8 cellular contexts compared by ENCODE assay signal in the genomic region with DNA sequence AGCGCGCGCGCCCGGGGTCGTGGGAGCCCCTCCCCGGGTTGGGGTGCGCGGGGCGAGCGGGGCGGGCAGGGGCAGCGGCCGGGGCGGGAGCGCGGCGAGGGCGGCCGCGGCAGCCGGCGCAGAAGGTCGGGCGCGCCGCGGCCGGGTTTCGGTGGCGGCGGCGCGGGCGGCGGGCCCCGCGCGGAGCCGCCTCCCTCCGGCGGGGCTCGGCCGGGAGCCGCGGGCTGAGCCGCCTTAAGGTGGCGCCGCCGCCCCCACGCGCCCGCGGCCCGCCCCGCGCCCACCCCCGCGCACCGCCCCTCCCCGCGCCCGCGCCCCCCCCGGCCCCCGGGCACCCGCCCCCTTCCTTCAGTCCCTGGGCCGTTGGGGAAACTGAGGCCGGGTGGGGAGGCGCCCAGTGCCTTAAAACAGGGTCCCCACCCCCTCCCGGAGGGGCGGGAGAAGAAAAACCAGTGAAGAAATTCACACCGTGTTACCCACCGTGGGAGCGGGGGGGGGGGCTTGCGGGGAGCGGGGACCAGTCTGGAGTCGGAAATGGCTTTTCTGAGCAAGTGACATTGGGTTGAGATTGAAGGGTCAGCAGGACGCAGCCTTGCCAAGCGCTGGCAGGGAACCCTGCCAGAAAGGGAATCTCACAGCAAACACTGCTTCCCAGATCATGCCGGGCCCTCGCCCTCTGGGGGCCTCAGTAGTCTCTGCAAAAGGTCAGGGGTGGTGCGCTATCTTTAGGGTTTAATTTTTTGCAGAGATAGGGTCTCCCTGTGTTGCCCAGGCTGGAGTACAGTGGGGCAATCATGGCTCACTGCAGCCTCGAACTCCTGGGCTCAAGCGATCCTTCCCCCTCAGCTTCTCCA. TPM values are rescaled to one million over a fixed set of nuclear protein-coding genes. Genes with fewer than 3 reads are reported as not detected.
DNase-seq lines count a peak whose midpoint lies in the region; TF ChIP-seq lines count a peak whose summit lies in the region.

TLE2 (minus strand) TSS at position 211 of the 854 bp plus-strand sequence. CDS start 376 bp downstream, outside the sequence.

- peak within 1 kb of the TSS; percentile 41; the same call in 1 of the 2 replicates for H3K27ac ChIP-seq in VCaP

- no peaks in the 10 kb centered on the region for H3K9me3 Mint-ChIP-seq in progenitor cell of endocrine pancreas (ENCODE audit: low read depth)

- peak within 1 kb of the TSS; percentile 73 for H3K4me3 Mint-ChIP-seq in progenitor cell of endocrine pancreas (ENCODE audit: low read depth)

- TF ChIP-seq CTCF in GM12865 (IDR thresholded peaks at IDR 0.05; ENCODE audit: insufficient read depth, low read depth, low read length, missing control alignments): no peak
- TF ChIP-seq CTCF in VCaP (conservative IDR thresholded peaks at IDR 0.05): no peak
- no peak for TF ChIP-seq CTCF in progenitor cell of endocrine pancreas (IDR thresholded peaks at IDR 0.05; ENCODE audit: unreplicated experiment)

- no peaks in the 10 kb centered on the region for H3K36me3 Mint-ChIP-seq in progenitor cell of endocrine pancreas (ENCODE audit: insufficient read depth)

- H3K27me3 Mint-ChIP-seq in progenitor cell of endocrine pancreas: no peaks in the 10 kb centered on the region

- peaks cover 37% of the 10 kb centered on the region for H3K4me1 Mint-ChIP-seq in progenitor cell of endocrine pancreas (ENCODE audit: low read depth)

- peak within 1 kb of the TSS; percentile 84 for H3K27ac Mint-ChIP-seq in progenitor cell of endocrine pancreas

- peak within 1 kb of the TSS; percentile 29 for H3K4me3 ChIP-seq in GM12865 (ENCODE audit: low read depth, low read length)

- DNase-seq in GM12865 (ENCODE audit: low read depth) (no peak), germinal center (ENCODE audit: low spot score) (peak; percentile 34), progenitor cell of endocrine pancreas (ENCODE audit: low spot score, unreplicated experiment) (no peak), AML-193 (lab: John Stamatoyannopoulos, UW) (no peak), GOT3 (lab: John Stamatoyannopoulos, UW) (no peak), islet precursor cell (no peak)
- no peak for DNase-seq in activated CD8-positive, alpha-beta memory T cell treated with anti-CD3 and anti-CD28 coated beads for 24 hours

RNA-seq across cellular contexts. Expression of gene TLE2, which starts in this region (rescaled TPM):
- total RNA-seq in progenitor cell of endocrine pancreas: 147 and 160 TPM in 2 replicates
